ENCODE assay signal across 12 cellular contexts in genomic region chr6:35018184-35018523, GRCh38.
DNase-seq lines count a peak whose midpoint lies in the region; ATAC-seq and TF ChIP-seq lines count a peak whose summit lies in the region.
"Had no signal": no experiment of that assay in that cellular context is flagged by ENCODE, and none has a peak within 500 bp of the region (broad histone marks: within the 10 kb centered on the region; RNA-seq: fewer than 3 reads in every experiment).

No MANE protein-coding gene starts in this region.

- H3K36me3 ChIP-seq in rectal smooth muscle tissue (ENCODE audit: control insufficient read depth, insufficient read depth, low read length) (no peaks in the 10 kb centered on the region), urinary bladder (ENCODE audit: insufficient read depth) (no peaks in the 10 kb centered on the region)
- H3K36me3 ChIP-seq in CD8-positive, alpha-beta memory T cell (ENCODE audit: insufficient read depth, low read length): no peaks in the 10 kb centered on the region

- no peak overlapping the region for H3K4me3 Mint-ChIP-seq in CD8-positive, alpha-beta memory T cell
- H3K4me3 Mint-ChIP-seq: nephron progenitor cell had no signal

- H3K27me3 Mint-ChIP-seq in CD8-positive, alpha-beta memory T cell: no peaks in the 10 kb centered on the region

- peak overlapping the region; percentile 87 to 97 for H3K27ac ChIP-seq in coronary artery
- H3K27ac ChIP-seq in layer of hippocampus (ENCODE audit: low read depth, low read length): peak overlapping the region; percentile 85
- H3K27ac ChIP-seq in rectal smooth muscle tissue (ENCODE audit: low read depth, low read length): peak overlapping the region; percentile 97
- no peak overlapping the region for H3K27ac ChIP-seq in urinary bladder (ENCODE audit: low read depth)
- no peak overlapping the region for H3K27ac ChIP-seq in CD8-positive, alpha-beta memory T cell (ENCODE audit: low read depth, low read length)
- H3K27ac ChIP-seq: foreskin keratinocyte had no signal

- H3K27me3 ChIP-seq in layer of hippocampus (ENCODE audit: control insufficient read depth, insufficient read depth, low read length): no peaks in the 10 kb centered on the region
- no peaks in the 10 kb centered on the region for H3K27me3 ChIP-seq in rectal smooth muscle tissue (ENCODE audit: control insufficient read depth, insufficient read depth, low read length)
- H3K27me3 ChIP-seq in CD8-positive, alpha-beta memory T cell (ENCODE audit: insufficient read depth, low read length, poor library complexity, severe bottlenecking): no peaks in the 10 kb centered on the region
- H3K27me3 ChIP-seq: foreskin keratinocyte had no signal

- CTCF ChIA-PET in CD8-positive, alpha-beta memory T cell (lab: Charles Lee): no interaction called here

- no peak for DNase-seq in coronary artery (ENCODE audit: low spot score)
- no peak for DNase-seq in CD8-positive, alpha-beta memory T cell
- DNase-seq in effector CD8-positive, alpha-beta T cell (lab: John Stamatoyannopoulos, UW): no peak
- DNase-seq: C1 segment of cervical spinal cord, cortex of kidney, foreskin keratinocyte, nephron progenitor cell had no signal

- TF ChIP-seq CTCF in coronary artery (IDR thresholded peaks at IDR 0.05): no peak

- no peaks in the 10 kb centered on the region for H3K4me1 Mint-ChIP-seq in CD8-positive, alpha-beta memory T cell

- POLR2A ChIA-PET in CD8-positive, alpha-beta memory T cell (lab: Charles Lee): no interaction called here

- ATAC-seq in GM18520 (IDR thresholded peaks at IDR 0.05; ENCODE audit: unreplicated experiment): no peak
- ATAC-seq: activated naive CD4-positive, alpha-beta T cell treated with anti-CD3 and anti-CD28 coated beads, Interleukin-2, amount 50 U/mL, for 72 hours; foreskin keratinocyte had no signal

- H3K27ac Mint-ChIP-seq in CD8-positive, alpha-beta memory T cell: no peak overlapping the region

- peak overlapping the region; percentile 82 for H3K9ac ChIP-seq in rectal smooth muscle tissue (ENCODE audit: low read length)

- H3K4me3 ChIP-seq in coronary artery (peak overlapping the region; percentile 78), rectal smooth muscle tissue (ENCODE audit: low read length) (peak overlapping the region; percentile 79), urinary bladder (ENCODE audit: low read depth, low read length) (peak overlapping the region; percentile 36)
- H3K4me3 ChIP-seq in CD8-positive, alpha-beta memory T cell (ENCODE audit: low read length): no peak overlapping the region

- peaks cover 37% of the 10 kb centered on the region for H3K4me1 ChIP-seq in rectal smooth muscle tissue (ENCODE audit: control insufficient read depth, insufficient read depth, low read length)
- H3K4me1 ChIP-seq in urinary bladder (ENCODE audit: insufficient read depth): peaks cover 1% of the 10 kb centered on the region
- no peaks in the 10 kb centered on the region for H3K4me1 ChIP-seq in CD8-positive, alpha-beta memory T cell (ENCODE audit: insufficient read depth, low read length)
- H3K4me1 ChIP-seq: foreskin keratinocyte had no signal

- H3K36me3 Mint-ChIP-seq in CD8-positive, alpha-beta memory T cell: peaks cover 0 to 52% (median 15%) of the 10 kb centered on the region in 3 donors
- H3K36me3 Mint-ChIP-seq: activated naive CD4-positive, alpha-beta T cell treated with anti-CD3 and anti-CD28 coated beads, Interleukin-2, amount 50 U/mL, for 72 hours had no signal

- H3K9me3 Mint-ChIP-seq in CD8-positive, alpha-beta memory T cell: no peaks in the 10 kb centered on the region
- H3K9me3 Mint-ChIP-seq: activated naive CD4-positive, alpha-beta T cell treated with anti-CD3 and anti-CD28 coated beads, Interleukin-2, amount 50 U/mL, for 72 hours; nephron progenitor cell had no signal

- 52% methylated on average over 2 of the region's 2 CpGs for WGBS in urinary bladder

- H3K9me3 ChIP-seq in CD8-positive, alpha-beta memory T cell (ENCODE audit: low read length): no peaks in the 10 kb centered on the region

Comparison
In these comparisons a context has a peak if more than half of its experiments do, and no peak if none do; other contexts are left out.
1. H3K27ac ChIP-seq: peak in coronary artery (2 of 2), layer of hippocampus (single experiment) and rectal smooth muscle tissue (single experiment); none in urinary bladder (single experiment) and CD8-positive, alpha-beta memory T cell (single experiment).